In the genomic region with DNA sequence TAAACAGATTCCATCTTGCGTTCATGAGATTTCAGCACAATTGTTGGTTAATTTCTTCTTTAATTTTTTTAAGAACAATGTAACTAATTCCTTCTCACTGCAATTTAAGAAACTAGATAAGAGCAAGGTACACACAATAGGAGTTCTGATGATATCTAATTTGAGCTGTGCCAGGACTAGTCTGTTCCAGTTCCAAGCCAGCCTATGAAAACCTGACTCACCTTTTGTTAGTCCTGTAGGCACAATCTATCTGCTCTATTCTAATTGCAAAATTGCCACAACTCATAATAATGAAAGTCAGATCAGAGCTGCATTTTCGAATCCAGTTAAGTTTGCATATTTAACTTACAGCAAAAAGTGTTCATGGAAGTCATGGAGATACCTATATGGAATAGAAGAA, we compare ENCODE assay signal across 1 cellular context.
TF ChIP-seq lines count a peak whose summit lies in the region.

No MANE protein-coding gene starts in this region.

TF ChIP-seq in A549, 52 proteins besides CTCF, POLR2A, EP300 and RAD21 (continued from another document):
- TF ChIP-seq, protein P1, sequence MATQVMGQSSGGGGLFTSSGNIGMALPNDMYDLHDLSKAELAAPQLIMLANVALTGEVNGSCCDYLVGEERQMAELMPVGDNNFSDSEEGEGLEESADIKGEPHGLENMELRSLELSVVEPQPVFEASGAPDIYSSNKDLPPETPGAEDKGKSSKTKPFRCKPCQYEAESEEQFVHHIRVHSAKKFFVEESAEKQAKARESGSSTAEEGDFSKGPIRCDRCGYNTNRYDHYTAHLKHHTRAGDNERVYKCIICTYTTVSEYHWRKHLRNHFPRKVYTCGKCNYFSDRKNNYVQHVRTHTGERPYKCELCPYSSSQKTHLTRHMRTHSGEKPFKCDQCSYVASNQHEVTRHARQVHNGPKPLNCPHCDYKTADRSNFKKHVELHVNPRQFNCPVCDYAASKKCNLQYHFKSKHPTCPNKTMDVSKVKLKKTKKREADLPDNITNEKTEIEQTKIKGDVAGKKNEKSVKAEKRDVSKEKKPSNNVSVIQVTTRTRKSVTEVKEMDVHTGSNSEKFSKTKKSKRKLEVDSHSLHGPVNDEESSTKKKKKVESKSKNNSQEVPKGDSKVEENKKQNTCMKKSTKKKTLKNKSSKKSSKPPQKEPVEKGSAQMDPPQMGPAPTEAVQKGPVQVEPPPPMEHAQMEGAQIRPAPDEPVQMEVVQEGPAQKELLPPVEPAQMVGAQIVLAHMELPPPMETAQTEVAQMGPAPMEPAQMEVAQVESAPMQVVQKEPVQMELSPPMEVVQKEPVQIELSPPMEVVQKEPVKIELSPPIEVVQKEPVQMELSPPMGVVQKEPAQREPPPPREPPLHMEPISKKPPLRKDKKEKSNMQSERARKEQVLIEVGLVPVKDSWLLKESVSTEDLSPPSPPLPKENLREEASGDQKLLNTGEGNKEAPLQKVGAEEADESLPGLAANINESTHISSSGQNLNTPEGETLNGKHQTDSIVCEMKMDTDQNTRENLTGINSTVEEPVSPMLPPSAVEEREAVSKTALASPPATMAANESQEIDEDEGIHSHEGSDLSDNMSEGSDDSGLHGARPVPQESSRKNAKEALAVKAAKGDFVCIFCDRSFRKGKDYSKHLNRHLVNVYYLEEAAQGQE (IDR thresholded peaks at IDR 0.05), result no peak
- TF ChIP-seq CBX8 (IDR thresholded peaks at IDR 0.05) (no peak), HOXB13 (CRISPR knock-in tag; IDR thresholded peaks at IDR 0.05; ENCODE audit: low read depth) (no peak), NFE2L2 (conservative IDR thresholded peaks at IDR 0.05; ENCODE audit: low read length) (no peak), POLR2AphosphoS2 (conservative IDR thresholded peaks at IDR 0.05; ENCODE audit: low read length) (no peak), ZFP36 (IDR thresholded peaks at IDR 0.05; ENCODE audit: borderline replicate concordance, partially characterized antibody) (no peak), ZNF302 (CRISPR knock-in tag; IDR thresholded peaks at IDR 0.05) (no peak), GATA3 (IDR thresholded peaks at IDR 0.05; ENCODE audit: borderline replicate concordance) (no peak), RARB (CRISPR knock-in tag; IDR thresholded peaks at IDR 0.05) (no peak), HOXA7 (CRISPR knock-in tag; IDR thresholded peaks at IDR 0.05) (no peak), MYC (IDR thresholded peaks at IDR 0.05; ENCODE audit: borderline replicate concordance, low read length) (no peak), CHD4 (IDR thresholded peaks at IDR 0.05; ENCODE audit: borderline replicate concordance) (no peak), HOXB5 (CRISPR knock-in tag; IDR thresholded peaks at IDR 0.05) (no peak), ESRRA (IDR thresholded peaks at IDR 0.05; ENCODE audit: borderline replicate concordance, low read length) (no peak)
- TF ChIP-seq, protein P2, sequence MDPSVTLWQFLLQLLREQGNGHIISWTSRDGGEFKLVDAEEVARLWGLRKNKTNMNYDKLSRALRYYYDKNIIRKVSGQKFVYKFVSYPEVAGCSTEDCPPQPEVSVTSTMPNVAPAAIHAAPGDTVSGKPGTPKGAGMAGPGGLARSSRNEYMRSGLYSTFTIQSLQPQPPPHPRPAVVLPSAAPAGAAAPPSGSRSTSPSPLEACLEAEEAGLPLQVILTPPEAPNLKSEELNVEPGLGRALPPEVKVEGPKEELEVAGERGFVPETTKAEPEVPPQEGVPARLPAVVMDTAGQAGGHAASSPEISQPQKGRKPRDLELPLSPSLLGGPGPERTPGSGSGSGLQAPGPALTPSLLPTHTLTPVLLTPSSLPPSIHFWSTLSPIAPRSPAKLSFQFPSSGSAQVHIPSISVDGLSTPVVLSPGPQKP (IDR thresholded peaks at IDR 0.05; ENCODE audit: low read depth, low read length), result no peak
